1 cellular context compared by ENCODE assay signal in the genomic region with DNA sequence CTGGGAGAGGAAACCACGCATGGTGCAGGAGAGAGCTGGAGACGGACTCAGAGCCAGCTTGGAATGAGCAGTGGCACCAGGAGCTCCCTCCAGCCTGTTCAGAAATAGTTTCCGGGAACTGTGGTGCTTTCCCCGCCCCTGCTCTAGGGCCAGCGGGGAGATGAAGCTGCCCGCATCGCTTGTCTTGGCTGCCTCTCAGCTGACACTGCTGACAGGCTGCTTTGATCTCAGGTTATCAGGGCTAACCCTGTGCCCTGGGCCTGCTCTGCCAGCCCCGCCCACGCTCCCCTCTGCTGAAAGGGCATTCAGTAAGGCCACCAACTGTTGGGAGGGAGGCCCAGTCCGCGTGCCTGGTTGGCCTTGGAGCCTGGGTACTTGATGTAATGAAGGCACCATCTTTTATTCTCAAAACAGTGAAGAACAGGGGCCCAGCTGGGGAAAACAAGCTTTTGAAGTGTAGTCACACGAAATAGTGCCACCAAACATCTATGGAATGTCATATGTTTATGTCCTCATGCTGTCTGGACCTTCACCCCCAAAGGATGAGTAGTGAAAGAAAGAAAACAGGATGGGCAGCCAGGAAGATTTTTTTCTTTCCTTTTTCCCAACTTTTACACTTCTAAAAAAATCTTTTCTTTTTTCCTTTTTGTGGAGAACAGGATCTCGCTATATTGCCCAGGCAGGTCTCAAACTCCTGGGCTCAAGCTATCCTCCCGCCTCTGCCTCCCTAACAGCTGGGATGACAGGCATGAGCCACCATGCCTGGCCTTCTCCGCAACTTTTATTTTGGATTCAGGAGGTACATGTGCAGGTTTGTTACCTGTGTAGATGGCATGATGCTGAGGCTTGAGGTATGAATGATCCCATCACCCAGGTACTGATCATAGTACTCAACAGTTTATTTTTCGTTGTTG.
TF ChIP-seq lines count a peak whose summit lies in the region.

No MANE protein-coding gene starts in this region.

TF ChIP-seq in IMR-90, 13 proteins besides CTCF, POLR2A, EP300 and RAD21 (continued from another document):
- TF ChIP-seq, protein P1, sequence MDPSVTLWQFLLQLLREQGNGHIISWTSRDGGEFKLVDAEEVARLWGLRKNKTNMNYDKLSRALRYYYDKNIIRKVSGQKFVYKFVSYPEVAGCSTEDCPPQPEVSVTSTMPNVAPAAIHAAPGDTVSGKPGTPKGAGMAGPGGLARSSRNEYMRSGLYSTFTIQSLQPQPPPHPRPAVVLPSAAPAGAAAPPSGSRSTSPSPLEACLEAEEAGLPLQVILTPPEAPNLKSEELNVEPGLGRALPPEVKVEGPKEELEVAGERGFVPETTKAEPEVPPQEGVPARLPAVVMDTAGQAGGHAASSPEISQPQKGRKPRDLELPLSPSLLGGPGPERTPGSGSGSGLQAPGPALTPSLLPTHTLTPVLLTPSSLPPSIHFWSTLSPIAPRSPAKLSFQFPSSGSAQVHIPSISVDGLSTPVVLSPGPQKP (IDR thresholded peaks at IDR 0.05; ENCODE audit: borderline replicate concordance, low read depth, low read length) = no peak
- TF ChIP-seq SMC3 (IDR thresholded peaks at IDR 0.05; ENCODE audit: low read depth, low read length) = no peak
